In genomic region chr13:110307697-110308376, GRCh38 we compare ENCODE assay signal across 8 cellular contexts. TPM values are rescaled to one million over a fixed set of nuclear protein-coding genes. Genes with fewer than 3 reads are reported as not detected.
A peak's percentile ranks its signal among the peaks of the same experiment; 100 is the strongest.
DNase-seq lines count a peak whose midpoint lies in the region; ATAC-seq and TF ChIP-seq lines count a peak whose summit lies in the region.

No MANE protein-coding gene starts in this region.

- POLR2A ChIA-PET in BJ (lab: Charles Lee): interaction anchor here (0.6 to 0.7 kb wide), 2 partner anchors 64 to 93 kb away, joined by 3 to 4 read pairs; no protein-coding TSS in a partner anchor

- CTCF ChIA-PET in BJ (lab: Yijun Ruan, JAX): interaction anchor here (0.8 to 3.5 kb wide), 6 partner anchors 13 to 103 kb away, joined by 3 to 13 read pairs (median 4); no protein-coding TSS in a partner anchor

- H3K27me3 ChIP-seq in BJ (ENCODE audit: control insufficient read depth, insufficient read depth, low read length) (no peaks in the 10 kb centered on the region), NT2/D1 (ENCODE audit: insufficient read depth, insufficient read length) (no peaks in the 10 kb centered on the region)

- ATAC-seq in GM21526 (IDR thresholded peaks at IDR 0.05; ENCODE audit: low FRiP score, unreplicated experiment): no peak

- H3K36me3 ChIP-seq in BJ (ENCODE audit: control insufficient read depth, insufficient read depth, low read length): peaks cover 2% of the 10 kb centered on the region; the same call in 1 of the 2 replicates
- H3K36me3 ChIP-seq in NT2/D1 (ENCODE audit: insufficient read depth, insufficient read length, low read length): peaks cover 44% of the 10 kb centered on the region

- peak overlapping the region; percentile 85 for H3K9ac ChIP-seq in NT2/D1 (ENCODE audit: insufficient read length, low read depth)

- H3K9me3 Mint-ChIP-seq in neural crest cell: no peaks in the 10 kb centered on the region

- peak overlapping the region; percentile 98 for H3K4me3 Mint-ChIP-seq in neural crest cell

- peaks cover 4% of the 10 kb centered on the region for H3K27me3 Mint-ChIP-seq in neural crest cell (ENCODE audit: low read depth)

- no peaks in the 10 kb centered on the region for H3K9me3 ChIP-seq in NT2/D1 (ENCODE audit: insufficient read depth, low read length)

- H3K36me3 Mint-ChIP-seq in neural crest cell (ENCODE audit: low read depth): no peaks in the 10 kb centered on the region

- TF ChIP-seq CTCF in BJ (IDR thresholded peaks at IDR 0.05; ENCODE audit: insufficient read depth, low read depth, low read length) (no peak), neural crest cell (conservative IDR thresholded peaks at IDR 0.05) (no peak)

- peak overlapping the region; percentile 76 for H3K4me3 ChIP-seq in BJ (ENCODE audit: low read depth, low read length)
- H3K4me3 ChIP-seq in NT2/D1 (ENCODE audit: insufficient read length, low read depth): peak overlapping the region; percentile 73

- DNase-seq in BJ (ENCODE audit: low read depth) (no peak), NT2/D1 (ENCODE audit: low read depth, low spot score) (no peak), fibroblast of gingiva (ENCODE audit: low read depth) (peak; percentile 56), neural crest cell (ENCODE audit: low read depth, low spot score) (peak; percentile 42), RKO (ENCODE audit: low spot score) (no peak), superior temporal gyrus (ENCODE audit: extremely low spot score) (no peak)
- DNase-seq in stimulated activated CD4-positive, alpha-beta T cell treated with anti-CD3 and anti-CD28 coated beads, Interleukin-15, amount 100 ng/mL, for 24 hours: no peak

- peaks cover 39% of the 10 kb centered on the region for H3K4me1 Mint-ChIP-seq in neural crest cell

- H3K27ac Mint-ChIP-seq in neural crest cell (ENCODE audit: unreplicated experiment): peak overlapping the region; percentile 96

- H3K4me1 ChIP-seq in NT2/D1 (ENCODE audit: insufficient read depth, insufficient read length): peaks cover 7% of the 10 kb centered on the region

RNA-seq across cellular contexts. Expression of gene COL4A2, which starts 0.8 kb away (rescaled TPM):
- polyA plus RNA-seq in BJ (2011; rRNA removed): 410 and 886 TPM in 2 replicates
- polyA minus RNA-seq in BJ (2011; rRNA and poly(A)+ RNA removed): 205 and 240 TPM in 2 replicates
- total RNA-seq in neural crest cell: 159 and 164 TPM in 2 replicates

RNA-seq across cellular contexts. Expression of gene COL4A1, which starts 0.9 kb away (rescaled TPM):
- polyA plus RNA-seq in BJ (2011; rRNA removed): 345 and 375 TPM in 2 replicates
- polyA minus RNA-seq in BJ (2011; rRNA and poly(A)+ RNA removed): 346 and 360 TPM in 2 replicates
- total RNA-seq in neural crest cell: 65.5 and 67.9 TPM in 2 replicates

Comparison
In these comparisons a context has a peak if more than half of its experiments do, and no peak if none do; other contexts are left out.
1. DNase-seq: peak in fibroblast of gingiva (single experiment) and neural crest cell (single experiment); none in BJ (single experiment), NT2/D1 (single experiment), stimulated activated CD4-positive, alpha-beta T cell treated with anti-CD3 and anti-CD28 coated beads, Interleukin-15, amount 100 ng/mL, for 24 hours (single experiment), RKO (single experiment) and superior temporal gyrus (single experiment).